ENCODE assay signal across 8 cellular contexts in genomic region chr12:5874514-5874913, GRCh38.
"Had no signal": no experiment of that assay in that cellular context is flagged by ENCODE, and none has a peak within 500 bp of the region (broad histone marks: within the 10 kb centered on the region; RNA-seq: fewer than 3 reads in every experiment).

No MANE protein-coding gene starts in this region.

- H2AFZ ChIP-seq: GM23338 had no signal

- ATAC-seq: HCT116, HepG2 had no signal

- H3K4me3 ChIP-seq: GM23338, HAP-1 had no signal

- DNase-seq: H7, HFFc6, KBM-7 had no signal

- H3K36me3 ChIP-seq: HAP-1 had no signal

- H3K4me2 ChIP-seq: GM23338 had no signal

- H3K4me1 ChIP-seq: HAP-1 had no signal

- H3K27ac ChIP-seq: HL-60 had no signal

- H3K9me3 ChIP-seq: HAP-1 had no signal

- FAIRE-seq: HepG2 had no signal
